ENCODE assay signal across 9 cellular contexts in the genomic region with DNA sequence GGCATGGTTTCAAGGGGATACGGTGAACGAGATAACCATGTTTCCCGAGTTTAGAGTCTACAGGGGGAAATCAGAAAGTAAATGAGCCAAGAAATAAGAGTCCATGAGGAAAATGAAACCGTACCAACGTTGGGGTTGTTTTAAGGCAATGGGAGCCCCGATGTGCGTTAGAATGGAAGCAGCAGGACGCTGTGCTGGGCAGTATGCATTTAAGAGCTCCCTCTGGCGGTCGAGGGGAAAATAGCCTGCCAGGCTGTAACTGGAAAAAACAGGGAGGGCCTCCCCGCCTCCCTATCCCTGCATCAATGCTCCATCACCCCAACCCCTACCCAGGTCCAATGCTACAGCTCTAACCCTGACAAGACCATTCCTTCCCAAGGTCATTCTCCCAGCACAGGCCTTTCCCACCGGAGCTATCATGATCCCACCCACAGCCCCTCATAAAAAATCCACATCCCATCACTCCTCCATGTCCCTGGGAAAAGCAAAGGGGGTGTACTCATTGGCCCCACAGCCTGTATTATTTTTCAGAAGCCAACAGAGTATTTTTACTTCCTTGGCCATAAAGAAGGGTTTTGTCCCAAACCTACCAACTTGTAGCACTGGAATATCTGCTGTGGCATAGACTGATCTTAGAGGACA.
DNase-seq lines count a peak whose midpoint lies in the region; ATAC-seq, FAIRE-seq and TF ChIP-seq lines count a peak whose summit lies in the region.
"Had no signal": no experiment of that assay in that cellular context is flagged by ENCODE, and none has a peak within 500 bp of the region (broad histone marks: within the 10 kb centered on the region; RNA-seq: fewer than 3 reads in every experiment).

No MANE protein-coding gene starts in this region.

- peaks cover 4% of the 10 kb centered on the region for H3K9me3 Mint-ChIP-seq in astrocyte (ENCODE audit: unreplicated experiment)

- H4K20me1 ChIP-seq in astrocyte (ENCODE audit: insufficient read depth, low read length), result no peaks in the 10 kb centered on the region

- H3K4me2 ChIP-seq in astrocyte (ENCODE audit: low read length), result no peak overlapping the region

- H3K4me1 Mint-ChIP-seq in astrocyte (ENCODE audit: low read depth, unreplicated experiment), result peaks cover 4% of the 10 kb centered on the region

- H3K79me2 ChIP-seq in astrocyte (ENCODE audit: insufficient read depth, low read length), result no peaks in the 10 kb centered on the region

- H2AFZ ChIP-seq in astrocyte (ENCODE audit: low read depth, low read length), result no peak overlapping the region

- no peak overlapping the region for H3K27ac Mint-ChIP-seq in astrocyte (ENCODE audit: unreplicated experiment)

- no peak overlapping the region for H3K4me3 ChIP-seq in astrocyte (ENCODE audit: insufficient read depth, low read depth, low read length)
- H3K4me3 ChIP-seq: SK-N-MC had no signal

- H3K9ac ChIP-seq in astrocyte (ENCODE audit: low read length), result no peak overlapping the region

- H3K4me3 Mint-ChIP-seq in astrocyte (ENCODE audit: unreplicated experiment), result no peak overlapping the region

- peak; percentile 49 for DNase-seq in DMS114 treated with DMSO at 0.1 percent for 48 hours (lab: John Stamatoyannopoulos, UW; ENCODE audit: unreplicated experiment)
- DNase-seq in HPDE6-E6E7 (ENCODE audit: extremely low spot score), result peak; percentile 13
- DNase-seq in RPMI7951 (ENCODE audit: low read depth), result peak; percentile 43
- no peak for DNase-seq in astrocyte (ENCODE audit: low read depth)
- DNase-seq in islet precursor cell, result peak; percentile 79
- peak; percentile 27 for DNase-seq in stimulated activated CD4-positive, alpha-beta T cell treated with anti-CD3 and anti-CD28 coated beads, Interleukin-4, amount 100 ng/mL, for 24 hours

- H3K36me3 ChIP-seq in astrocyte (ENCODE audit: insufficient read depth, low read length), result no peaks in the 10 kb centered on the region

- H3K27ac ChIP-seq in astrocyte (ENCODE audit: low read depth, low read length), result no peak overlapping the region
- H3K27ac ChIP-seq: SK-N-MC had no signal

- peaks cover 4% of the 10 kb centered on the region for H3K27me3 Mint-ChIP-seq in astrocyte (ENCODE audit: low read depth, unreplicated experiment)

- H3K4me1 ChIP-seq in astrocyte (ENCODE audit: insufficient read depth, low read length), result no peaks in the 10 kb centered on the region

- TF ChIP-seq CTCF in astrocyte (IDR thresholded peaks at IDR 0.05; ENCODE audit: insufficient read depth, low read depth, low read length), result peak; percentile 62

- H3K9me3 ChIP-seq in astrocyte (ENCODE audit: insufficient read depth, low read depth, low read length), result no peaks in the 10 kb centered on the region

- peaks cover 2% of the 10 kb centered on the region for H3K36me3 Mint-ChIP-seq in astrocyte (ENCODE audit: low read depth, unreplicated experiment)

- FAIRE-seq in astrocyte (lab: Jason Lieb, UNC), result no peak

- peaks cover 3% of the 10 kb centered on the region for H3K27me3 ChIP-seq in astrocyte (ENCODE audit: insufficient read depth, low read length)

- ATAC-seq in HG03571 (IDR thresholded peaks at IDR 0.05; ENCODE audit: unreplicated experiment), result no peak
- ATAC-seq in HG02763 (IDR thresholded peaks at IDR 0.05; ENCODE audit: unreplicated experiment), result no peak
